9 cellular contexts compared by ENCODE assay signal in genomic region chr17:134332-134785, GRCh38. TPM values are rescaled to one million over a fixed set of nuclear protein-coding genes. Genes with fewer than 3 reads are reported as not detected.
DNase-seq lines count a peak whose midpoint lies in the region; ATAC-seq, FAIRE-seq and TF ChIP-seq lines count a peak whose summit lies in the region.
"Not testable (repeated sequence)": the region's sequence is repeated elsewhere in the genome, so short reads cannot be mapped to it uniquely, and the experiment has no call there.
"Had no signal": no experiment of that assay in that cellular context is flagged by ENCODE, and none has a peak within 500 bp of the region (broad histone marks: within the 10 kb centered on the region; RNA-seq: fewer than 3 reads in every experiment).

No MANE protein-coding gene starts in this region.

- POLR2A ChIA-PET in CD8-positive, alpha-beta T cell (lab: Charles Lee); activated B cell treated with CpG ODN at 0.5 μM for 24 hours (lab: Charles Lee); GM12878 (lab: Charles Lee): not testable (repeated sequence)

- peak; percentile 70 for ATAC-seq in CD8-positive, alpha-beta T cell
- ATAC-seq in GM19328 (IDR thresholded peaks at IDR 0.05; ENCODE audit: unreplicated experiment) (peak; percentile 69), HG02610 (IDR thresholded peaks at IDR 0.05; ENCODE audit: unreplicated experiment) (peak; percentile 64), HG03432 (IDR thresholded peaks at IDR 0.05; ENCODE audit: unreplicated experiment) (peak; percentile 86), activated B cell treated with CpG ODN at 0.5 μM for 24 hours (ENCODE audit: low read depth) (peak; percentile 66), GM12878 (peak; percentile 93), left colon (peak; percentile 66)

- DNase-seq in CD8-positive, alpha-beta T cell: peak in 2 of 7 experiments; percentile 45 to 69
- not testable (repeated sequence) for DNase-seq in activated B cell treated with CpG ODN at 0.5 μM for 24 hours; GM12878 (ENCODE audit: low read depth, low spot score); left colon
- DNase-seq in sigmoid colon: peak; percentile 3

- in situ Hi-C loops in GM12878 (cut with MboI): not testable (repeated sequence)

- H3K27ac Mint-ChIP-seq in CD8-positive, alpha-beta T cell; activated B cell treated with CpG ODN at 0.5 μM for 24 hours: not testable (repeated sequence)

- not testable (repeated sequence) for H3K79me2 ChIP-seq in GM12878 (ENCODE audit: control insufficient read depth, insufficient read depth, low read length)

- not testable (repeated sequence) for TF ChIP-seq POLR2A in GM12878 (IDR thresholded peaks at IDR 0.05; ENCODE audit: low read depth, low read length); sigmoid colon (IDR thresholded peaks at IDR 0.05)

- not testable (repeated sequence) for H3K27me3 Mint-ChIP-seq in CD8-positive, alpha-beta T cell (ENCODE audit: low read depth); activated B cell treated with CpG ODN at 0.5 μM for 24 hours

- not testable (repeated sequence) for H3K27ac ChIP-seq in CD8-positive, alpha-beta T cell (ENCODE audit: low read depth, low read length); GM12878 (ENCODE audit: control insufficient read depth, insufficient read depth); sigmoid colon

- H3K4me1 ChIP-seq in CD8-positive, alpha-beta T cell (ENCODE audit: insufficient read depth, low read length); GM12878 (ENCODE audit: control insufficient read depth, insufficient read depth, low read length); sigmoid colon: not testable (repeated sequence)

- not testable (repeated sequence) for TF ChIP-seq EP300 in GM12878 (IDR thresholded peaks at IDR 0.05; ENCODE audit: borderline replicate concordance in 1 of 2, control insufficient read depth in 1 of 2, low read depth in 2 of 2, low read length in 2 of 2); sigmoid colon (IDR thresholded peaks at IDR 0.05)

- H3K4me3 ChIP-seq in CD8-positive, alpha-beta T cell (ENCODE audit: low read depth, low read length); GM12878; sigmoid colon: not testable (repeated sequence)

- CTCF ChIA-PET in CD8-positive, alpha-beta T cell (lab: Charles Lee); activated B cell treated with CpG ODN at 0.5 μM for 24 hours (lab: Charles Lee); GM12878 (lab: Yijun Ruan, JAX): not testable (repeated sequence)

- not testable (repeated sequence) for H3K9me3 ChIP-seq in CD8-positive, alpha-beta T cell (ENCODE audit: low read length); GM12878 (replicated peaks; ENCODE audit: control insufficient read depth, insufficient read depth, low read length); sigmoid colon

- SMC1A ChIA-PET in GM12878 (lab: Charles Lee; ENCODE audit: uncharacterized antibody, unreplicated experiment): not testable (repeated sequence)

- peak; percentile 54 for TF ChIP-seq CTCF in CD8-positive, alpha-beta T cell (IDR thresholded peaks at IDR 0.05)
- TF ChIP-seq CTCF in activated B cell treated with CpG ODN at 0.5 μM for 24 hours (IDR thresholded peaks at IDR 0.05); sigmoid colon (IDR thresholded peaks at IDR 0.05): not testable (repeated sequence)
- TF ChIP-seq CTCF in GM12878 (IDR thresholded peaks at IDR 0.05 in 2 of 3, conservative IDR thresholded peaks at IDR 0.05 in 1 of 3; ENCODE audit: control insufficient read depth in 2 of 3, extremely low read depth in 1 of 3, insufficient read depth in 1 of 3, low read depth in 3 of 3, low read length in 3 of 3): 0 out of 6 replicates have a peak, but pooled peaks of 2 of the 3 experiments have one; percentile 7

- not testable (repeated sequence) for H3K4me1 Mint-ChIP-seq in CD8-positive, alpha-beta T cell (ENCODE audit: low read depth); activated B cell treated with CpG ODN at 0.5 μM for 24 hours

- not testable (repeated sequence) for H3K27me3 ChIP-seq in CD8-positive, alpha-beta T cell (ENCODE audit: insufficient read depth, low read length); GM12878 (replicated peaks in 1 of 2; ENCODE audit: control insufficient read depth in 2 of 2, insufficient read depth in 2 of 2, low read length in 1 of 2); sigmoid colon

- H3K36me3 Mint-ChIP-seq in CD8-positive, alpha-beta T cell; activated B cell treated with CpG ODN at 0.5 μM for 24 hours (ENCODE audit: low read depth): not testable (repeated sequence)

- not testable (repeated sequence) for FAIRE-seq in GM12878 (lab: Jason Lieb, UNC)

- H3K9ac ChIP-seq in GM12878 (ENCODE audit: control insufficient read depth, insufficient read depth, low read length): not testable (repeated sequence)

- not testable (repeated sequence) for H3K36me3 ChIP-seq in CD8-positive, alpha-beta T cell (ENCODE audit: insufficient read depth, low read length); GM12878 (ENCODE audit: control insufficient read depth in 2 of 2, insufficient read depth in 2 of 2, low read length in 1 of 2); sigmoid colon

- intact Hi-C loops in CD8-positive, alpha-beta T cell (cut with DNase I, micrococcal nuclease); activated B cell treated with CpG ODN at 0.5 μM for 24 hours (cut with micrococcal nuclease); GM12878 (cut with micrococcal nuclease; ENCODE audit: unreplicated experiment); left colon (cut with DNase I, micrococcal nuclease); sigmoid colon (cut with DNase I): not testable (repeated sequence)

- not testable (repeated sequence) for TF ChIP-seq RAD21 in GM12878 (IDR thresholded peaks at IDR 0.05; ENCODE audit: insufficient read depth, low read depth, low read length)

- H4K20me1 ChIP-seq in GM12878 (ENCODE audit: control insufficient read depth, insufficient read depth): not testable (repeated sequence)

- not testable (repeated sequence) for H2AFZ ChIP-seq in GM12878 (ENCODE audit: control insufficient read depth, low read depth, low read length)

- H3K9me3 Mint-ChIP-seq in CD8-positive, alpha-beta T cell; activated B cell treated with CpG ODN at 0.5 μM for 24 hours: not testable (repeated sequence)

- H3K4me3 Mint-ChIP-seq in CD8-positive, alpha-beta T cell; activated B cell treated with CpG ODN at 0.5 μM for 24 hours: not testable (repeated sequence)

- BruUV-seq in GM12878 (replicated peaks; lab: Mats Ljungman, UMichigan): not testable (repeated sequence)

- H3K4me2 ChIP-seq in GM12878 (ENCODE audit: control insufficient read depth, insufficient read depth): not testable (repeated sequence)

- 71% methylated on average over 6 of the region's 25 CpGs for WGBS in GM12878 (ENCODE audit: insufficient coverage, insufficient replicate concordance, low lambda C conversion rate, missing lambda C conversion rate)
- WGBS in sigmoid colon, 2 donors: 68 to 82% methylated on average over 12 to 13 of the region's 25 CpGs

- RAD21 ChIA-PET in GM12878 (lab: Charles Lee; ENCODE audit: unreplicated experiment): not testable (repeated sequence)

RNA-seq across cellular contexts. Expression of gene SCGB1C2, which starts 3.0 kb away (rescaled TPM):
- total RNA-seq in CD8-positive, alpha-beta T cell: not detected
- total RNA-seq in activated B cell treated with CpG ODN at 0.5 μM for 24 hours (not detected in 2 replicates), GM12878 (2014; rRNA removed) (not detected in 2 replicates), GM12878 (2014; rRNA removed; fragmentation: Illumina TruSeq; extraction: Trizol) (not detected in 2 replicates), GM12878 (2021) (not detected in 2 replicates), left colon (not detected), sigmoid colon (not detected)
- total RNA-seq in GM12878 (2013; cell fraction: nucleolus; rRNA removed): not detected in 2 replicates
- not detected for polyA plus RNA-seq in GM12878 (2011; ENCODE audit: low read depth)
- polyA plus RNA-seq in GM12878 (2011; rRNA removed) (not detected in 2 replicates), GM12878 (2014; fragmentation: Illumina TruSeq; extraction: Trizol) (not detected in 2 replicates), GM12878 (2014; fragmentation: Nextera tagmentation; extraction: Ambion mirVana) (not detected), GM12878 (2014; rRNA removed) (not detected in 2 replicates), GM12878 (2016; fragmentation: Nextera tagmentation; extraction: Ambion mirVana) (not detected), sigmoid colon (not detected)
- polyA plus RNA-seq in GM12878 (2011; cell fraction: cytosol; rRNA removed): not detected in 2 replicates
- not detected in 2 replicates for polyA plus RNA-seq in GM12878 (2011; cell fraction: nucleus; rRNA removed)
- polyA plus RNA-seq in GM12878 (2012): not detected in 2 replicates
- polyA minus RNA-seq in GM12878 (2011; rRNA and poly(A)+ RNA removed): not detected in 2 replicates
- not detected in 2 replicates for polyA minus RNA-seq in GM12878 (2011; cell fraction: cytosol; rRNA and poly(A)+ RNA removed)
- polyA minus RNA-seq in GM12878 (2011; cell fraction: nucleus; rRNA and poly(A)+ RNA removed): not detected in 2 replicates
- total RNA-seq: dermis blood vessel endothelial cell had no signal

RNA-seq across cellular contexts. Expression of gene DOC2B, which starts 47.1 kb away (rescaled TPM):
- total RNA-seq in CD8-positive, alpha-beta T cell: under 1 TPM; 0.19 to 0.64 TPM
- total RNA-seq in activated B cell treated with CpG ODN at 0.5 μM for 24 hours (not detected in 2 replicates), GM12878 (2014; rRNA removed) (not detected in 2 replicates), GM12878 (2014; rRNA removed; fragmentation: Illumina TruSeq; extraction: Trizol) (not detected in 2 replicates), GM12878 (2021) (not detected in 2 replicates), left colon (1 to 10 TPM; 2.0 to 2.2 TPM), sigmoid colon (10 to 100 TPM in 1 of 4 donors, 1 to 10 TPM in 3; 2.5 to 12.5 (median 6.9) TPM)
- not detected in 2 replicates for total RNA-seq in GM12878 (2013; cell fraction: nucleolus; rRNA removed)
- polyA plus RNA-seq in GM12878 (2011; ENCODE audit: low read depth): not detected
- polyA plus RNA-seq in GM12878 (2011; rRNA removed) (not detected in 2 replicates), GM12878 (2014; fragmentation: Illumina TruSeq; extraction: Trizol) (not detected in 2 replicates), GM12878 (2014; fragmentation: Nextera tagmentation; extraction: Ambion mirVana) (not detected), GM12878 (2014; rRNA removed) (not detected in 2 replicates), GM12878 (2016; fragmentation: Nextera tagmentation; extraction: Ambion mirVana) (not detected), sigmoid colon (1 to 10 TPM in 2 of 3 donors, under 1 TPM in 1; 0.46 to 7.4 (median 1.2) TPM)
- not detected in 2 replicates for polyA plus RNA-seq in GM12878 (2011; cell fraction: cytosol; rRNA removed)
- not detected in 2 replicates for polyA plus RNA-seq in GM12878 (2011; cell fraction: nucleus; rRNA removed)
- not detected in 2 replicates for polyA plus RNA-seq in GM12878 (2012)
- not detected in 2 replicates for polyA minus RNA-seq in GM12878 (2011; rRNA and poly(A)+ RNA removed)
- polyA minus RNA-seq in GM12878 (2011; cell fraction: cytosol; rRNA and poly(A)+ RNA removed): not detected in 2 replicates
- polyA minus RNA-seq in GM12878 (2011; cell fraction: nucleus; rRNA and poly(A)+ RNA removed): not detected in 2 replicates
